Comparison of ENCODE assay signal across 1 cellular context in the genomic region with DNA sequence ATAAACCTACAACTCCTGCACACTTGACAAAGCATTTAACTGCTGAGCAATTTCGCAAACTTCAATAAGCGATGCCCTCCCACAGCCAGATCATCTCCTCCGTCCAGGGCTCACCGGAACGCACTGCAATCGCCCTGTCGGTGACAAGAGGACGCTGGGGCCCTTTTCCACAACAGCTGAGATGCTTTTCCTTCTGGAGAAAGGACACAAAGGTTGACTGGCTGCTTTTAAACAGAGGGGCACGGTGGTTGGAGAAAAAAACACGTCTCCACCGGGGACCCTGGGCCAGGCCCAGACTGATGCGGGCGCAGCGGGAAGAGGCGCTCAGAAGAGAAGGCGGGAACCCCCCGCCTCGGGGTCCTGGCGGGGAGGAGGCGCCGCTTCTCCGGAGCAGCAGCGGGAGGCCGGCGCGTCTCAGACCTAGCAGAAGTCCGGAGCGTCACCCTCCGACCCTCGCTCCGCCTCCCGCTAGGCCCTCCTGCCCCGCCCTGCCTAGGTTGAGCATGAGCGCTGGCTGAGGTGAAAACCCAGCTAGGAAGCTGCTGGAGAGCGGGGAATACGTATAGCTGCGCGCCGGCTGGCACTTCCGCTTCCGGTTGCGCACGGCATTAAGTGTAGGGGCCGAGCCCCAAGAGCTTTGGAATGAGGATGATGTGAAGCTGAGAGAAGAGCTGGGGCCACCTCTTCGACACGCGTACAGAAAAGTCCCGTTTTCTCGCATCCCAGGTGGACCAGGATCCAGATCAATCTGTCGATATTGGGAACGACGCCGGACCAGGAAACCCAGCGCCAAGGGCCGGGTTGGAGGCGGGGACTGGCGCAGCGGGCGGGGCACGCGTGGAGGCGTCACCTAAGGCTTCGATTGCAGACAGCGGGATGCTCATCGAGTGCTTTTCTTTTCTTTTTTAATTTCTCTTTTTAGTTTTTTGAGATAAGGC.
TF ChIP-seq lines count a peak whose summit lies in the region.

A gene (minus strand): TSS at position 564 of the 938 bp plus-strand sequence. CDS start 3,788 bp downstream, outside the sequence.

TF ChIP-seq in HepG2, 621 proteins besides CTCF, POLR2A, EP300 and RAD21 (continued from another document and continues in another):
- TF ChIP-seq, protein P1, sequence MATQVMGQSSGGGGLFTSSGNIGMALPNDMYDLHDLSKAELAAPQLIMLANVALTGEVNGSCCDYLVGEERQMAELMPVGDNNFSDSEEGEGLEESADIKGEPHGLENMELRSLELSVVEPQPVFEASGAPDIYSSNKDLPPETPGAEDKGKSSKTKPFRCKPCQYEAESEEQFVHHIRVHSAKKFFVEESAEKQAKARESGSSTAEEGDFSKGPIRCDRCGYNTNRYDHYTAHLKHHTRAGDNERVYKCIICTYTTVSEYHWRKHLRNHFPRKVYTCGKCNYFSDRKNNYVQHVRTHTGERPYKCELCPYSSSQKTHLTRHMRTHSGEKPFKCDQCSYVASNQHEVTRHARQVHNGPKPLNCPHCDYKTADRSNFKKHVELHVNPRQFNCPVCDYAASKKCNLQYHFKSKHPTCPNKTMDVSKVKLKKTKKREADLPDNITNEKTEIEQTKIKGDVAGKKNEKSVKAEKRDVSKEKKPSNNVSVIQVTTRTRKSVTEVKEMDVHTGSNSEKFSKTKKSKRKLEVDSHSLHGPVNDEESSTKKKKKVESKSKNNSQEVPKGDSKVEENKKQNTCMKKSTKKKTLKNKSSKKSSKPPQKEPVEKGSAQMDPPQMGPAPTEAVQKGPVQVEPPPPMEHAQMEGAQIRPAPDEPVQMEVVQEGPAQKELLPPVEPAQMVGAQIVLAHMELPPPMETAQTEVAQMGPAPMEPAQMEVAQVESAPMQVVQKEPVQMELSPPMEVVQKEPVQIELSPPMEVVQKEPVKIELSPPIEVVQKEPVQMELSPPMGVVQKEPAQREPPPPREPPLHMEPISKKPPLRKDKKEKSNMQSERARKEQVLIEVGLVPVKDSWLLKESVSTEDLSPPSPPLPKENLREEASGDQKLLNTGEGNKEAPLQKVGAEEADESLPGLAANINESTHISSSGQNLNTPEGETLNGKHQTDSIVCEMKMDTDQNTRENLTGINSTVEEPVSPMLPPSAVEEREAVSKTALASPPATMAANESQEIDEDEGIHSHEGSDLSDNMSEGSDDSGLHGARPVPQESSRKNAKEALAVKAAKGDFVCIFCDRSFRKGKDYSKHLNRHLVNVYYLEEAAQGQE (IDR thresholded peaks at IDR 0.05; ENCODE audit: borderline replicate concordance in 1 of 2, low read depth in 1 of 2, low read length in 2 of 2): no peak
- peak; percentile 66; the same call in 1 of the 2 replicates for TF ChIP-seq REPIN1 (CRISPR knock-in tag; IDR thresholded peaks at IDR 0.05; ENCODE audit: borderline replicate concordance, low read depth)
- TF ChIP-seq ESRRA (CRISPR knock-in tag; IDR thresholded peaks at IDR 0.05; ENCODE audit: low read depth): no peak; the same call in 1 of the 2 replicates
- no peak for TF ChIP-seq ZNF816 (CRISPR knock-in tag; IDR thresholded peaks at IDR 0.05; ENCODE audit: borderline replicate concordance)
- TF ChIP-seq, protein P2, sequence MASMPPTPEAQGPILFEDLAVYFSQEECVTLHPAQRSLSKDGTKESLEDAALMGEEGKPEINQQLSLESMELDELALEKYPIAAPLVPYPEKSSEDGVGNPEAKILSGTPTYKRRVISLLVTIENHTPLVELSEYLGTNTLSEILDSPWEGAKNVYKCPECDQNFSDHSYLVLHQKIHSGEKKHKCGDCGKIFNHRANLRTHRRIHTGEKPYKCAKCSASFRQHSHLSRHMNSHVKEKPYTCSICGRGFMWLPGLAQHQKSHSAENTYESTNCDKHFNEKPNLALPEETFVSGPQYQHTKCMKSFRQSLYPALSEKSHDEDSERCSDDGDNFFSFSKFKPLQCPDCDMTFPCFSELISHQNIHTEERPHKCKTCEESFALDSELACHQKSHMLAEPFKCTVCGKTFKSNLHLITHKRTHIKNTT (CRISPR knock-in tag; IDR thresholded peaks at IDR 0.05): no peak
- TF ChIP-seq, protein P3, sequence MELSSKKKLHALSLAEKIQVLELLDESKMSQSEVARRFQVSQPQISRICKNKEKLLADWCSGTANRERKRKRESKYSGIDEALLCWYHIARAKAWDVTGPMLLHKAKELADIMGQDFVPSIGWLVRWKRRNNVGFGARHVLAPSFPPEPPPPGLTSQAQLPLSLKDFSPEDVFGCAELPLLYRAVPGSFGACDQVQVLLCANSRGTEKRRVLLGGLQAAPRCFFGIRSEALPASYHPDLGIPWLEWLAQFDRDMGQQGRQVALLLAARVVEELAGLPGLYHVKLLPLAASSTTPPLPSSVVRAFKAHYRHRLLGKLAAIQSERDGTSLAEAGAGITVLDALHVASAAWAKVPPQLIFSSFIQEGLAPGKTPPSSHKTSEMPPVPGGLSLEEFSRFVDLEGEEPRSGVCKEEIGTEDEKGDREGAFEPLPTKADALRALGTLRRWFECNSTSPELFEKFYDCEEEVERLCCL (CRISPR knock-in tag; IDR thresholded peaks at IDR 0.05; ENCODE audit: borderline replicate concordance): no peak
- TF ChIP-seq, protein P4, sequence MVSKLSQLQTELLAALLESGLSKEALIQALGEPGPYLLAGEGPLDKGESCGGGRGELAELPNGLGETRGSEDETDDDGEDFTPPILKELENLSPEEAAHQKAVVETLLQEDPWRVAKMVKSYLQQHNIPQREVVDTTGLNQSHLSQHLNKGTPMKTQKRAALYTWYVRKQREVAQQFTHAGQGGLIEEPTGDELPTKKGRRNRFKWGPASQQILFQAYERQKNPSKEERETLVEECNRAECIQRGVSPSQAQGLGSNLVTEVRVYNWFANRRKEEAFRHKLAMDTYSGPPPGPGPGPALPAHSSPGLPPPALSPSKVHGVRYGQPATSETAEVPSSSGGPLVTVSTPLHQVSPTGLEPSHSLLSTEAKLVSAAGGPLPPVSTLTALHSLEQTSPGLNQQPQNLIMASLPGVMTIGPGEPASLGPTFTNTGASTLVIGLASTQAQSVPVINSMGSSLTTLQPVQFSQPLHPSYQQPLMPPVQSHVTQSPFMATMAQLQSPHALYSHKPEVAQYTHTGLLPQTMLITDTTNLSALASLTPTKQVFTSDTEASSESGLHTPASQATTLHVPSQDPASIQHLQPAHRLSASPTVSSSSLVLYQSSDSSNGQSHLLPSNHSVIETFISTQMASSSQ (IDR thresholded peaks at IDR 0.05; ENCODE audit: low read depth): no peak; the same call in 1 of the 2 replicates
- TF ChIP-seq, protein P4 (CRISPR knock-in tag; IDR thresholded peaks at IDR 0.05; ENCODE audit: borderline replicate concordance): no peak; the same call in 1 of the 2 replicates
- TF ChIP-seq, protein P5, sequence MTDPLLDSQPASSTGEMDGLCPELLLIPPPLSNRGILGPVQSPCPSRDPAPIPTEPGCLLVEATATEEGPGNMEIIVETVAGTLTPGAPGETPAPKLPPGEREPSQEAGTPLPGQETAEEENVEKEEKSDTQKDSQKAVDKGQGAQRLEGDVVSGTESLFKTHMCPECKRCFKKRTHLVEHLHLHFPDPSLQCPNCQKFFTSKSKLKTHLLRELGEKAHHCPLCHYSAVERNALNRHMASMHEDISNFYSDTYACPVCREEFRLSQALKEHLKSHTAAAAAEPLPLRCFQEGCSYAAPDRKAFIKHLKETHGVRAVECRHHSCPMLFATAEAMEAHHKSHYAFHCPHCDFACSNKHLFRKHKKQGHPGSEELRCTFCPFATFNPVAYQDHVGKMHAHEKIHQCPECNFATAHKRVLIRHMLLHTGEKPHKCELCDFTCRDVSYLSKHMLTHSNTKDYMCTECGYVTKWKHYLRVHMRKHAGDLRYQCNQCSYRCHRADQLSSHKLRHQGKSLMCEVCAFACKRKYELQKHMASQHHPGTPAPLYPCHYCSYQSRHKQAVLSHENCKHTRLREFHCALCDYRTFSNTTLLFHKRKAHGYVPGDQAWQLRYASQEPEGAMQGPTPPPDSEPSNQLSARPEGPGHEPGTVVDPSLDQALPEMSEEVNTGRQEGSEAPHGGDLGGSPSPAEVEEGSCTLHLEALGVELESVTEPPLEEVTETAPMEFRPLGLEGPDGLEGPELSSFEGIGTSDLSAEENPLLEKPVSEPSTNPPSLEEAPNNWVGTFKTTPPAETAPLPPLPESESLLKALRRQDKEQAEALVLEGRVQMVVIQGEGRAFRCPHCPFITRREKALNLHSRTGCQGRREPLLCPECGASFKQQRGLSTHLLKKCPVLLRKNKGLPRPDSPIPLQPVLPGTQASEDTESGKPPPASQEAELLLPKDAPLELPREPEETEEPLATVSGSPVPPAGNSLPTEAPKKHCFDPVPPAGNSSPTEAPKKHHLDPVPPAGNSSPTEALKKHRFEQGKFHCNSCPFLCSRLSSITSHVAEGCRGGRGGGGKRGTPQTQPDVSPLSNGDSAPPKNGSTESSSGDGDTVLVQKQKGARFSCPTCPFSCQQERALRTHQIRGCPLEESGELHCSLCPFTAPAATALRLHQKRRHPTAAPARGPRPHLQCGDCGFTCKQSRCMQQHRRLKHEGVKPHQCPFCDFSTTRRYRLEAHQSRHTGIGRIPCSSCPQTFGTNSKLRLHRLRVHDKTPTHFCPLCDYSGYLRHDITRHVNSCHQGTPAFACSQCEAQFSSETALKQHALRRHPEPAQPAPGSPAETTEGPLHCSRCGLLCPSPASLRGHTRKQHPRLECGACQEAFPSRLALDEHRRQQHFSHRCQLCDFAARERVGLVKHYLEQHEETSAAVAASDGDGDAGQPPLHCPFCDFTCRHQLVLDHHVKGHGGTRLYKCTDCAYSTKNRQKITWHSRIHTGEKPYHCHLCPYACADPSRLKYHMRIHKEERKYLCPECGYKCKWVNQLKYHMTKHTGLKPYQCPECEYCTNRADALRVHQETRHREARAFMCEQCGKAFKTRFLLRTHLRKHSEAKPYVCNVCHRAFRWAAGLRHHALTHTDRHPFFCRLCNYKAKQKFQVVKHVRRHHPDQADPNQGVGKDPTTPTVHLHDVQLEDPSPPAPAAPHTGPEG (CRISPR knock-in tag; IDR thresholded peaks at IDR 0.05): no peak
- TF ChIP-seq, protein P6, sequence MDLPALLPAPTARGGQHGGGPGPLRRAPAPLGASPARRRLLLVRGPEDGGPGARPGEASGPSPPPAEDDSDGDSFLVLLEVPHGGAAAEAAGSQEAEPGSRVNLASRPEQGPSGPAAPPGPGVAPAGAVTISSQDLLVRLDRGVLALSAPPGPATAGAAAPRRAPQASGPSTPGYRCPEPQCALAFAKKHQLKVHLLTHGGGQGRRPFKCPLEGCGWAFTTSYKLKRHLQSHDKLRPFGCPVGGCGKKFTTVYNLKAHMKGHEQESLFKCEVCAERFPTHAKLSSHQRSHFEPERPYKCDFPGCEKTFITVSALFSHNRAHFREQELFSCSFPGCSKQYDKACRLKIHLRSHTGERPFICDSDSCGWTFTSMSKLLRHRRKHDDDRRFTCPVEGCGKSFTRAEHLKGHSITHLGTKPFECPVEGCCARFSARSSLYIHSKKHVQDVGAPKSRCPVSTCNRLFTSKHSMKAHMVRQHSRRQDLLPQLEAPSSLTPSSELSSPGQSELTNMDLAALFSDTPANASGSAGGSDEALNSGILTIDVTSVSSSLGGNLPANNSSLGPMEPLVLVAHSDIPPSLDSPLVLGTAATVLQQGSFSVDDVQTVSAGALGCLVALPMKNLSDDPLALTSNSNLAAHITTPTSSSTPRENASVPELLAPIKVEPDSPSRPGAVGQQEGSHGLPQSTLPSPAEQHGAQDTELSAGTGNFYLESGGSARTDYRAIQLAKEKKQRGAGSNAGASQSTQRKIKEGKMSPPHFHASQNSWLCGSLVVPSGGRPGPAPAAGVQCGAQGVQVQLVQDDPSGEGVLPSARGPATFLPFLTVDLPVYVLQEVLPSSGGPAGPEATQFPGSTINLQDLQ (CRISPR knock-in tag; IDR thresholded peaks at IDR 0.05): no peak; the same call in 1 of the 2 replicates
- peak; percentile 96 for TF ChIP-seq SPEN (CRISPR knock-in tag; IDR thresholded peaks at IDR 0.05; ENCODE audit: low read depth)
- TF ChIP-seq ZNF660 (CRISPR knock-in tag; IDR thresholded peaks at IDR 0.05; ENCODE audit: borderline replicate concordance, low read depth): no peak
- no peak for TF ChIP-seq ZNF615 (CRISPR knock-in tag; IDR thresholded peaks at IDR 0.05; ENCODE audit: borderline replicate concordance)
- TF ChIP-seq, protein P7, sequence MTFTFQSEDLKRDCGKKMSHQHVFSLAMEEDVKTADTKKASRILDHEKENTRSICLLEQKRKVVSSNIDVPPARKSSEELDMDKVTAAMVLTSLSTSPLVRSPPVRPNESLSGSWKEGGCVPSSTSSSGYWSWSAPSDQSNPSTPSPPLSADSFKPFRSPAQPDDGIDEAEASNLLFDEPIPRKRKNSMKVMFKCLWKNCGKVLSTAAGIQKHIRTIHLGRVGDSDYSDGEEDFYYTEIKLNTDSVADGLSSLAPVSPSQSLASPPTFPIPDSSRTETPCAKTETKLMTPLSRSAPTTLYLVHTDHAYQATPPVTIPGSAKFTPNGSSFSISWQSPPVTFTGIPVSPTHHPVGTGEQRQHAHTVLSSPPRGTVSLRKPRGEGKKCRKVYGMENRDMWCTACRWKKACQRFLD (CRISPR knock-in tag; IDR thresholded peaks at IDR 0.05; ENCODE audit: borderline replicate concordance): no peak
- TF ChIP-seq ARHGAP35 (CRISPR knock-in tag; IDR thresholded peaks at IDR 0.05; ENCODE audit: borderline replicate concordance): no peak
- no peak for TF ChIP-seq ZNF296 (CRISPR knock-in tag; conservative IDR thresholded peaks at IDR 0.05)
- TF ChIP-seq, protein P8, sequence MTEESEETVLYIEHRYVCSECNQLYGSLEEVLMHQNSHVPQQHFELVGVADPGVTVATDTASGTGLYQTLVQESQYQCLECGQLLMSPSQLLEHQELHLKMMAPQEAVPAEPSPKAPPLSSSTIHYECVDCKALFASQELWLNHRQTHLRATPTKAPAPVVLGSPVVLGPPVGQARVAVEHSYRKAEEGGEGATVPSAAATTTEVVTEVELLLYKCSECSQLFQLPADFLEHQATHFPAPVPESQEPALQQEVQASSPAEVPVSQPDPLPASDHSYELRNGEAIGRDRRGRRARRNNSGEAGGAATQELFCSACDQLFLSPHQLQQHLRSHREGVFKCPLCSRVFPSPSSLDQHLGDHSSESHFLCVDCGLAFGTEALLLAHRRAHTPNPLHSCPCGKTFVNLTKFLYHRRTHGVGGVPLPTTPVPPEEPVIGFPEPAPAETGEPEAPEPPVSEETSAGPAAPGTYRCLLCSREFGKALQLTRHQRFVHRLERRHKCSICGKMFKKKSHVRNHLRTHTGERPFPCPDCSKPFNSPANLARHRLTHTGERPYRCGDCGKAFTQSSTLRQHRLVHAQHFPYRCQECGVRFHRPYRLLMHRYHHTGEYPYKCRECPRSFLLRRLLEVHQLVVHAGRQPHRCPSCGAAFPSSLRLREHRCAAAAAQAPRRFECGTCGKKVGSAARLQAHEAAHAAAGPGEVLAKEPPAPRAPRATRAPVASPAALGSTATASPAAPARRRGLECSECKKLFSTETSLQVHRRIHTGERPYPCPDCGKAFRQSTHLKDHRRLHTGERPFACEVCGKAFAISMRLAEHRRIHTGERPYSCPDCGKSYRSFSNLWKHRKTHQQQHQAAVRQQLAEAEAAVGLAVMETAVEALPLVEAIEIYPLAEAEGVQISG (CRISPR knock-in tag; IDR thresholded peaks at IDR 0.05): peak; percentile 94
- no peak for TF ChIP-seq ZNF530 (CRISPR knock-in tag; IDR thresholded peaks at IDR 0.05; ENCODE audit: low read depth)
